ENCODE assay signal across 23 cellular contexts in the genomic region with DNA sequence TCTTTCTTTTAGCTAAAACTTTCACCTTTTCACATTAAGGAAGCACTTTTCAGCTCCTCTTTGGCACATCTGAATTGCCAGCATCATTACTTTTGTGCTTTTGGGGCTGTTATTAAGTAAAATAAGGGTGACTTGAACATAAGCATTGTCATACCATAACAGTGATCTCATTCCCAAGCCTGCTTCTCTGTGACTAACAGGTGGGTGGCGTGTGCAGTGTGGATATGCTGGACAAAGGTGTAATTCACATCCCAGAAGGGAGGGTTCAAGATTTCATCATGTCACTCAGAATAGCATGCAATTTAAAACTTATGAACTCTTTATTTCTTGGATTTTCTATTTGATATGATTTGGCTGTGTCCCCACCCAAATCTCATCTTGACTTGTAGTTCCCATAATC.
"Had no signal": no experiment of that assay in that cellular context is flagged by ENCODE, and none has a peak within 500 bp of the region (broad histone marks: within the 10 kb centered on the region; RNA-seq: fewer than 3 reads in every experiment).

No MANE protein-coding gene starts in this region.

- H3K4me1 Mint-ChIP-seq: endodermal cell; naive thymus-derived CD8-positive, alpha-beta T cell; nephron progenitor cell; stimulated activated memory B cell treated with anti-CD40 and anti-IgM and Interleukin-4, amounts not matched to agents 10 μg/mL and 1 μg/mL and 100 μg/mL, for 72 hours had no signal

- H3K4me1 ChIP-seq: gastrocnemius medialis, left lung, prostate gland, right atrium auricular region, testis, tibial artery, upper lobe of right lung, uterus had no signal

- FAIRE-seq: colon, kidney had no signal

- H3K9me3 Mint-ChIP-seq: dendritic cell treated with granulocyte-macrophage colony-stimulating factor and Interleukin-4, amounts not matched to agents 40 ng/mL and 50 ng/mL, for 4 days had no signal

- H3K9me3 ChIP-seq: gastrocnemius medialis, left lung, prostate gland, right atrium auricular region, testis, tibial artery, upper lobe of right lung, uterus had no signal

- H3K4me3 Mint-ChIP-seq: dendritic cell treated with granulocyte-macrophage colony-stimulating factor and Interleukin-4, amounts not matched to agents 40 ng/mL and 50 ng/mL, for 4 days; endodermal cell; naive thymus-derived CD8-positive, alpha-beta T cell; nephron progenitor cell; stimulated activated memory B cell treated with anti-CD40 and anti-IgM and Interleukin-4, amounts not matched to agents 10 μg/mL and 1 μg/mL and 100 μg/mL, for 72 hours had no signal

- H3K27me3 Mint-ChIP-seq: dendritic cell treated with granulocyte-macrophage colony-stimulating factor and Interleukin-4, amounts not matched to agents 40 ng/mL and 50 ng/mL, for 4 days; stimulated activated memory B cell treated with anti-CD40 and anti-IgM and Interleukin-4, amounts not matched to agents 10 μg/mL and 1 μg/mL and 100 μg/mL, for 72 hours had no signal

- H3K4me3 ChIP-seq: gastrocnemius medialis, left lung, prostate gland, right atrium auricular region, testis, tibial artery, upper lobe of right lung, uterus had no signal

- H3K27ac ChIP-seq: gastrocnemius medialis, left lung, prostate gland, right atrium auricular region, testis, tibial artery, upper lobe of right lung, uterus had no signal

- H3K27ac Mint-ChIP-seq: dendritic cell treated with granulocyte-macrophage colony-stimulating factor and Interleukin-4, amounts not matched to agents 40 ng/mL and 50 ng/mL, for 4 days; endodermal cell; naive thymus-derived CD8-positive, alpha-beta T cell; nephron progenitor cell; stimulated activated memory B cell treated with anti-CD40 and anti-IgM and Interleukin-4, amounts not matched to agents 10 μg/mL and 1 μg/mL and 100 μg/mL, for 72 hours had no signal

- H3K27me3 ChIP-seq: gastrocnemius medialis, left lung, right atrium auricular region, testis, tibial artery, upper lobe of right lung, uterus had no signal

- H3K36me3 Mint-ChIP-seq: naive thymus-derived CD8-positive, alpha-beta T cell; stimulated activated memory B cell treated with anti-CD40 and anti-IgM and Interleukin-4, amounts not matched to agents 10 μg/mL and 1 μg/mL and 100 μg/mL, for 72 hours had no signal

- DNase-seq: effector CD8-positive, alpha-beta T cell; endodermal cell; erythroblast; gastrocnemius medialis; head of caudate nucleus; kidney; left cardiac atrium; left lung; naive thymus-derived CD8-positive, alpha-beta T cell; nephron progenitor cell; nucleus accumbens; stimulated activated CD4-positive, alpha-beta T cell treated with anti-CD3 and anti-CD28 coated beads, Interleukin-4, amount 100 ng/mL, for 4 hours; stimulated activated naive CD8-positive, alpha-beta T cell treated with anti-CD3 and anti-CD28 coated beads, Interleukin-15, Interleukin-2, amounts not matched to agents 100 U/mL and 50 U/mL, for 24 hours; substantia nigra; testis; tibial artery; upper lobe of right lung; uterus had no signal

- H3K36me3 ChIP-seq: gastrocnemius medialis, left lung, prostate gland, right atrium auricular region, tibial artery, upper lobe of right lung, uterus had no signal
